Comparison of ENCODE assay signal across 8 cellular contexts in genomic region chr4:158722917-158723793, GRCh38. TPM values are rescaled to one million over a fixed set of nuclear protein-coding genes. Genes with fewer than 3 reads are reported as not detected.
DNase-seq lines count a peak whose midpoint lies in the region; ATAC-seq, FAIRE-seq and TF ChIP-seq lines count a peak whose summit lies in the region.

PPID (minus strand) TSS chr4:158723396; CDS start chr4:158723288, 108 bp downstream.

- H3K4me3 ChIP-seq in ascending aorta: peak within 1 kb of the TSS; percentile 68 to 85
- H3K4me3 ChIP-seq in right cardiac atrium (ENCODE audit: low read length): peak within 1 kb of the TSS; percentile 88

- no peak for TF ChIP-seq CTCF in ascending aorta (IDR thresholded peaks at IDR 0.05)

- H3K27me3 ChIP-seq in ascending aorta (no peaks in the 10 kb centered on the region), right cardiac atrium (ENCODE audit: control insufficient read depth, insufficient read depth) (no peaks in the 10 kb centered on the region)

- ATAC-seq in GM18502 (IDR thresholded peaks at IDR 0.05; ENCODE audit: poor library complexity, unreplicated experiment) (peak; percentile 97), HG02885 (IDR thresholded peaks at IDR 0.05; ENCODE audit: poor library complexity, unreplicated experiment) (peak; percentile 99), right cardiac atrium (peak; percentile 98)

- under 1% methylated on average over 65 of the region's 65 CpGs for WGBS in right cardiac atrium

- H3K4me1 Mint-ChIP-seq in T-helper 2 cell treated with Interferon-gamma antibody and Interleukin-4, amounts not matched to agents 5 μg/mL and 100 μg/mL, for 36 hours (ENCODE audit: low read depth): peaks cover 37% of the 10 kb centered on the region

- no peaks in the 10 kb centered on the region for H3K27me3 Mint-ChIP-seq in T-helper 2 cell treated with Interferon-gamma antibody and Interleukin-4, amounts not matched to agents 5 μg/mL and 100 μg/mL, for 36 hours (ENCODE audit: low read depth)

- DNase-seq in NCI-H1694 (lab: John Stamatoyannopoulos, UW) (peak; percentile 66), ascending aorta (ENCODE audit: low spot score in 2 of 2) (peak; percentile 11 to 90), right cardiac atrium (peak; percentile 87 to 94 (median 94)), pulmonary artery endothelial cell (ENCODE audit: low read depth, low spot score) (no peak), urothelium cell line (ENCODE audit: low spot score) (peak; percentile 89)
- peak; percentile 85 for DNase-seq in T-helper 2 cell treated with Interferon-gamma antibody and Interleukin-4, amounts not matched to agents 5 μg/mL and 100 μg/mL, for 36 hours (ENCODE audit: low spot score)

- H3K4me1 ChIP-seq in ascending aorta (peaks cover 0 to 13% of the 10 kb centered on the region in 2 donors), right cardiac atrium (ENCODE audit: control insufficient read depth, insufficient read depth, low read length) (peaks cover 4% of the 10 kb centered on the region)

- H3K27ac ChIP-seq in ascending aorta (peak within 1 kb of the TSS; percentile 84 to 92), right cardiac atrium (ENCODE audit: low read length) (peak within 1 kb of the TSS; percentile 88)

- peaks cover 33% of the 10 kb centered on the region for H3K36me3 Mint-ChIP-seq in T-helper 2 cell treated with Interferon-gamma antibody and Interleukin-4, amounts not matched to agents 5 μg/mL and 100 μg/mL, for 36 hours (ENCODE audit: low read depth)

- H3K36me3 ChIP-seq in ascending aorta: peaks cover 13 to 18% of the 10 kb centered on the region in 2 donors

- no peak for FAIRE-seq in urothelium cell line (lab: Jason Lieb, UNC)

- peak within 1 kb of the TSS; percentile 99 for H3K4me3 Mint-ChIP-seq in T-helper 2 cell treated with Interferon-gamma antibody and Interleukin-4, amounts not matched to agents 5 μg/mL and 100 μg/mL, for 36 hours

- H3K9me3 ChIP-seq in ascending aorta (no peaks in the 10 kb centered on the region), right cardiac atrium (ENCODE audit: control insufficient read depth, low read length) (no peaks in the 10 kb centered on the region)

- H3K9me3 Mint-ChIP-seq in T-helper 2 cell treated with Interferon-gamma antibody and Interleukin-4, amounts not matched to agents 5 μg/mL and 100 μg/mL, for 36 hours: no peaks in the 10 kb centered on the region

- intact Hi-C loops in ascending aorta (cut with DNase I) (loop anchor here (2.0 to 10.0 kb wide), 5 partner anchors 46 to 722 kb away; partner anchors contain the start of genes C4orf46, ETFDH, FNIP2 and RAPGEF2), right cardiac atrium (cut with DNase I) (loop anchor here in 3 of 4 donors (10.0 kb wide), 3 partner anchors 452 to 722 kb away; no protein-coding TSS in a partner anchor)

- H3K27ac Mint-ChIP-seq in T-helper 2 cell treated with Interferon-gamma antibody and Interleukin-4, amounts not matched to agents 5 μg/mL and 100 μg/mL, for 36 hours: peak within 1 kb of the TSS; percentile 100

RNA-seq across cellular contexts. Expression of gene PPID, which starts in this region (rescaled TPM):
- 20.8 TPM for total RNA-seq in ascending aorta
- total RNA-seq in right cardiac atrium: 10 to 100 TPM; 19.2 to 38.3 (median 28.0) TPM
- 39.9 TPM for polyA plus RNA-seq in right cardiac atrium
- total RNA-seq in pulmonary artery endothelial cell: 21.8 and 41.9 TPM in 2 replicates
